ENCODE assay signal across 8 cellular contexts in the genomic region with DNA sequence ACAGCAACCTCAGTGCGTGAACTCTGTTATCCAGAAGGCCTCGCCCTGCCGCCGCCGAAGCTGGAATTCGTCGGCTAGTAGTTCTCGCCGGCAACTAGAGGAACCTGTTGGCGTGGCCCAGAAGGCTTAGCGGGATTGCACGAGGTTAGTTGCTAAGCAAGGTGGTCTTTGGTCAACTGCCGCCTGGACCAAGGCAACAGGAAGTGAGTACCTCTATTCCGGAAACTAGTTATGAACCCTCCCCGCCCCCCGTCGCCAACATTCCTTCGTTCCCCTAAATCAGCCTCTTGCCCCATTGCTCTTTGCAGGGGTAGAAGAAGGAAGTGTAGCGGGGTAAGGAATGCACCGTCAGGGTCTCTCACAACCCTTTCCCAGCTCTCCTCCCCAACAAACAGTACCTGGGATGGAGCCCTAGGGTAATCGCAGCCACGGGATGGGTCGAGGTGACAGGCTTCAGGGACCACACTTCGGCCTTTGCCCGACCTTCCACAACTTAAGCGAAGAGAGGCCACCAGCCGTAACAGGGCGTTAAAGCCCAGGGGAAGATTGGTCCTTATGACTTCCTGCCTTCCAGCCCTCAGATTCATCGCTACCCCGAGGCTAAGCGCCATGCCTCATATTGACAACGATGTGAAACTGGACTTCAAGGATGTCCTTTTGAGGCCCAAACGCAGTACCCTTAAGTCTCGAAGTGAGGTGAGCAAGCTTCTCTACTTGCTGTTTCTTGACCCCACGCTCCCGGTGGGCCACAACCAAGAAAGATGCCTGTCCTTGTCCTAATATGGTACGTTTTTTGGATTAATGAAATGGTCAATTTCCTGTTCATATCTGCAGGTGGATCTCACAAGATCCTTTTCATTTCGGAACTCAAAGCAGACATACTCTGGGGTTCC. TPM values are rescaled to one million over a fixed set of nuclear protein-coding genes. Genes with fewer than 3 reads are reported as not detected.
DNase-seq lines count a peak whose midpoint lies in the region; ATAC-seq and TF ChIP-seq lines count a peak whose summit lies in the region.

Gene GMPR2, plus strand, starts transcription at position 285 of the 893 bp plus-strand sequence. Its CDS starts 325 bp downstream, at position 610.

- DNase-seq in DMS79 treated with DMSO at 0.1 percent for 48 hours (lab: John Stamatoyannopoulos, UW) (peak; percentile 95), DMS79 (lab: John Stamatoyannopoulos, UW) (no peak), esophagus squamous epithelium (lab: John Stamatoyannopoulos, UW) (no peak)
- no peak for DNase-seq in stimulated activated CD4-positive, alpha-beta T cell treated with anti-CD3 and anti-CD28 coated beads, Interleukin-15, amount 100 ng/mL, for 24 hours

- peaks cover 20 to 50% (median 33%) of the 10 kb centered on the region in 3 donors for H3K4me1 ChIP-seq in esophagus squamous epithelium

- peak within 1 kb of the TSS; percentile 60 to 97 (median 71) for H3K4me3 ChIP-seq in esophagus squamous epithelium

- no peaks in the 10 kb centered on the region for H3K9me3 ChIP-seq in esophagus squamous epithelium

- peak within 1 kb of the TSS; percentile 86 to 97 (median 88) for H3K27ac ChIP-seq in esophagus squamous epithelium

- peak; percentile 47 for ATAC-seq in GM21367 (IDR thresholded peaks at IDR 0.05; ENCODE audit: unreplicated experiment)
- ATAC-seq in HG03558 (IDR thresholded peaks at IDR 0.05; ENCODE audit: extremely low read depth, unreplicated experiment), result peak; percentile 31

- H3K4me1 Mint-ChIP-seq in nephron, result peaks cover 27% of the 10 kb centered on the region

- no peak for TF ChIP-seq POLR2A in esophagus squamous epithelium (IDR thresholded peaks at IDR 0.05)

- H3K9me3 Mint-ChIP-seq in nephron, result no peaks in the 10 kb centered on the region

- intact Hi-C loops in T-helper 2 cell treated with Interferon-gamma antibody and Interleukin-4, amounts not matched to agents 100 ng/mL and 5 ng/mL, for 36 hours (cut with micrococcal nuclease), result loop anchor here (1.0 to 2.0 kb wide), 6 partner anchors 9 to 209 kb away; partner anchors contain the start of genes EMC9, IPO4, MDP1 and RABGGTA
- intact Hi-C loops in esophagus squamous epithelium (cut with DNase I), result no loop called here

- H3K36me3 Mint-ChIP-seq in nephron (ENCODE audit: low read depth), result peaks cover 33% of the 10 kb centered on the region

- peak within 1 kb of the TSS; percentile 90 to 98 (median 94) for H3K4me3 Mint-ChIP-seq in nephron

- no peaks in the 10 kb centered on the region for H3K27me3 ChIP-seq in esophagus squamous epithelium

- peaks cover 0 to 40% (median 12%) of the 10 kb centered on the region in 3 donors for H3K36me3 ChIP-seq in esophagus squamous epithelium

- no peaks in the 10 kb centered on the region for H3K27me3 Mint-ChIP-seq in nephron (ENCODE audit: low read depth)

- TF ChIP-seq CTCF in esophagus squamous epithelium (IDR thresholded peaks at IDR 0.05) (no peak), nephron (IDR thresholded peaks at IDR 0.05; ENCODE audit: unreplicated experiment in 3 of 3) (no peak)

- H3K27ac Mint-ChIP-seq in nephron, result peak within 1 kb of the TSS; percentile 92 to 99 (median 97)

- 2 to 7% methylated on average over 17 to 26 of the region's 38 CpGs for WGBS in esophagus squamous epithelium, 2 donors

RNA-seq across cellular contexts. Expression of gene GMPR2, which starts in this region (rescaled TPM):
- 59.8 and 60.9 TPM in 2 replicates for total RNA-seq in T-helper 2 cell treated with Interferon-gamma antibody and Interleukin-4, amounts not matched to agents 100 ng/mL and 5 ng/mL, for 36 hours
- total RNA-seq in esophagus squamous epithelium, result 10 to 100 TPM; 18.5 to 47.7 (median 33.1) TPM
